ENCODE assay signal across 10 cellular contexts in genomic region chr11:94648789-94649188, GRCh38.
DNase-seq lines count a peak whose midpoint lies in the region; TF ChIP-seq lines count a peak whose summit lies in the region.
"Had no signal": no experiment of that assay in that cellular context is flagged by ENCODE, and none has a peak within 500 bp of the region (broad histone marks: within the 10 kb centered on the region; RNA-seq: fewer than 3 reads in every experiment).

No MANE protein-coding gene starts in this region.

- no CpG with 5 or more reads among the region's 2 CpGs for WGBS in H9 (ENCODE audit: extremely low coverage, insufficient read length, low lambda C conversion rate)
- WGBS in HUES64: 75% methylated on average over 2 of the region's 2 CpGs
- no CpG with 5 or more reads among the region's 2 CpGs for WGBS in trophoblast cell (ENCODE audit: extremely low coverage, insufficient coverage, insufficient read length)
- WGBS in sigmoid colon, 2 donors: 73 to 80% methylated on average over 2 of the region's 2 CpGs

- peaks cover 2% of the 10 kb centered on the region; the same call in 1 of the 2 replicates for H3K27me3 Mint-ChIP-seq in H9 (ENCODE audit: low read depth)

- no peak overlapping the region for H4K8ac ChIP-seq in H9 (replicated peaks; ENCODE audit: insufficient read length, low read depth, low read length)
- no peak overlapping the region for H4K8ac ChIP-seq in trophoblast cell (ENCODE audit: low read depth, low read length)

- no peaks in the 10 kb centered on the region for H3K23me2 ChIP-seq in H9 (ENCODE audit: insufficient read length, low read depth, low read length, poor library complexity, severe bottlenecking)

- no peak overlapping the region for H4K91ac ChIP-seq in H9 (ENCODE audit: insufficient read length, low read depth, low read length)
- H4K91ac ChIP-seq in trophoblast cell (ENCODE audit: low read depth, low read length): no peak overlapping the region

- H3K18ac ChIP-seq in H9 (ENCODE audit: insufficient read length, low read depth, low read length): no peak overlapping the region
- H3K18ac ChIP-seq in trophoblast cell (ENCODE audit: low read length): no peak overlapping the region

- H3K14ac ChIP-seq in H9 (ENCODE audit: insufficient read depth, low read length) (no peak overlapping the region), trophoblast cell (ENCODE audit: low read length) (no peak overlapping the region)

- H3K9me3 ChIP-seq in H9 (ENCODE audit: control insufficient read depth, low read depth, low read length) (no peaks in the 10 kb centered on the region), HUES64 (ENCODE audit: insufficient read depth, low read depth, low read length) (no peaks in the 10 kb centered on the region), iPS-20b (ENCODE audit: insufficient read depth, low read depth, low read length) (no peaks in the 10 kb centered on the region), trophoblast cell (ENCODE audit: insufficient read depth, low read depth, low read length) (no peaks in the 10 kb centered on the region), sigmoid colon (no peaks in the 10 kb centered on the region)
- H3K9me3 ChIP-seq: A549 had no signal

- H3T11ph ChIP-seq in H9 (ENCODE audit: low read length): no peak overlapping the region

- H3K36me3 Mint-ChIP-seq in H9 (ENCODE audit: insufficient read depth in 1 of 3, low read depth in 3 of 3): peaks cover 4 to 31% (median 18%) of the 10 kb centered on the region in 3 experiments; a peak in 6 of 7 replicates

- H3K79me2 ChIP-seq in H9 (ENCODE audit: insufficient read depth, low read length) (peaks cover 16% of the 10 kb centered on the region; the same call in 1 of the 2 replicates), trophoblast cell (ENCODE audit: control insufficient read depth, insufficient read depth, low read length, poor library complexity) (peaks cover 1% of the 10 kb centered on the region)

- TF ChIP-seq CTCF in H9 (conservative IDR thresholded peaks at IDR 0.05) (no peak), sigmoid colon (IDR thresholded peaks at IDR 0.05) (no peak)

- peaks cover 55 to 84% of the 10 kb centered on the region in 2 experiments for H3K4me1 Mint-ChIP-seq in H9

- no peak overlapping the region for H2BK5ac ChIP-seq in H9 (ENCODE audit: insufficient read length, low read length)
- no peak overlapping the region for H2BK5ac ChIP-seq in trophoblast cell (ENCODE audit: low read depth, low read length, poor library complexity)

- H2AK5ac ChIP-seq in H9 (ENCODE audit: insufficient read length, low read length) (peak overlapping the region; percentile 81), trophoblast cell (ENCODE audit: low read length) (no peak overlapping the region)

- no peak overlapping the region for H2BK120ac ChIP-seq in H9 (ENCODE audit: low read depth, low read length, poor library complexity, severe bottlenecking)
- H2BK120ac ChIP-seq in trophoblast cell (ENCODE audit: insufficient read depth, low read length, poor library complexity): no peak overlapping the region

- H3K9ac ChIP-seq in H9 (ENCODE audit: extremely low read depth, insufficient read length, low read length) (peak overlapping the region; percentile 62), HUES64 (ENCODE audit: low read depth, low read length) (peak overlapping the region; percentile 32; the same call in 1 of the 2 replicates), iPS-20b (ENCODE audit: low read depth, low read length) (peak overlapping the region; percentile 17; the same call in 1 of the 2 replicates), trophoblast cell (ENCODE audit: low read length) (no peak overlapping the region)

- H2AFZ ChIP-seq in H9 (ENCODE audit: low read length): no peak overlapping the region
- no peak overlapping the region for H2AFZ ChIP-seq in trophoblast cell (ENCODE audit: insufficient read depth, low read length, poor library complexity)

- H4K12ac ChIP-seq in trophoblast cell (ENCODE audit: low read depth, low read length): no peak overlapping the region

- no peak overlapping the region for H2BK12ac ChIP-seq in H9 (ENCODE audit: insufficient read length, low read depth, low read length)
- H2BK12ac ChIP-seq in trophoblast cell (ENCODE audit: low read length): no peak overlapping the region

- TF ChIP-seq POLR2A in sigmoid colon (IDR thresholded peaks at IDR 0.05): no peak

- H3K27ac ChIP-seq in H9 (ENCODE audit: insufficient read length, low read depth, low read length) (peak overlapping the region; percentile 98), HUES64 (ENCODE audit: low read depth, low read length) (peak overlapping the region; percentile 83), iPS-20b (ENCODE audit: low read length) (peak overlapping the region; percentile 3), trophoblast cell (ENCODE audit: low read depth, low read length) (peak overlapping the region; percentile 33), sigmoid colon (no peak overlapping the region)
- H3K27ac ChIP-seq: A549 had no signal

- peak overlapping the region; percentile 21; the same call in 1 of the 2 replicates for H3K4me3 ChIP-seq in HUES64 (ENCODE audit: low read length)
- H3K4me3 ChIP-seq in iPS-20b (ENCODE audit: low read length): peak overlapping the region; percentile 1; the same call in 1 of the 2 replicates
- no peak overlapping the region for H3K4me3 ChIP-seq in trophoblast cell (ENCODE audit: low read depth, low read length)
- no peak overlapping the region for H3K4me3 ChIP-seq in sigmoid colon
- H3K4me3 ChIP-seq: A549 had no signal

- DNase-seq in H9 (no peak), trophoblast cell (no peak), sigmoid colon (no peak), cortex of kidney (lab: John Stamatoyannopoulos, UW) (no peak)
- no peak for DNase-seq in activated CD4-positive, CD25-positive, alpha-beta regulatory T cell treated with anti-CD3 and anti-CD28 coated beads, Interleukin-2, amount 50 U/mL, for 72 hours
- DNase-seq: DMS53, IMR-90 had no signal

- no peak for TF ChIP-seq EP300 in sigmoid colon (IDR thresholded peaks at IDR 0.05)

- no peak overlapping the region for H3K4ac ChIP-seq in H9 (ENCODE audit: low read depth, low read length)
- H3K4ac ChIP-seq in trophoblast cell (ENCODE audit: low read depth, low read length): no peak overlapping the region

- no peak overlapping the region for H3K56ac ChIP-seq in H9 (ENCODE audit: insufficient read length, low read depth, low read length)

- peak overlapping the region; percentile 72 for H3K4me2 ChIP-seq in H9 (ENCODE audit: insufficient read depth, insufficient read length, low read length)
- no peak overlapping the region for H3K4me2 ChIP-seq in trophoblast cell (ENCODE audit: low read length)
- H3K4me2 ChIP-seq: A549 had no signal

- H3K79me1 ChIP-seq in H9 (ENCODE audit: insufficient read depth, low read depth, low read length, poor library complexity, severe bottlenecking) (no peaks in the 10 kb centered on the region), trophoblast cell (ENCODE audit: low read length) (peaks cover 7% of the 10 kb centered on the region)

- no peaks in the 10 kb centered on the region for H4K20me1 ChIP-seq in H9 (ENCODE audit: control insufficient read depth, insufficient read depth, insufficient read length)

- H3K23ac ChIP-seq in H9 (ENCODE audit: insufficient read length, low read depth, low read length) (no peak overlapping the region), trophoblast cell (ENCODE audit: low read length) (no peak overlapping the region)

- H3K27ac Mint-ChIP-seq in H9: peak overlapping the region in 1 of 3 experiments; percentile 85; a peak in 4 of 7 replicates

- peak overlapping the region in 1 of 2 experiments; percentile 46; a peak in 2 of 5 replicates for H3K4me3 Mint-ChIP-seq in H9

- intact Hi-C loops in sigmoid colon (cut with DNase I): no loop called here

- H2BK20ac ChIP-seq in H9 (ENCODE audit: low read depth, low read length, poor library complexity, severe bottlenecking): no peak overlapping the region

- H3K36me3 ChIP-seq in HUES64 (ENCODE audit: insufficient read depth, low read length) (peaks cover 30% of the 10 kb centered on the region), iPS-20b (ENCODE audit: insufficient read depth, low read depth, low read length) (peaks cover 28% of the 10 kb centered on the region), trophoblast cell (ENCODE audit: control insufficient read depth in 1 of 2, insufficient read depth in 2 of 2, low read length in 2 of 2) (no peaks in the 10 kb centered on the region), sigmoid colon (no peaks in the 10 kb centered on the region)

- H3K4me1 ChIP-seq in H9 (ENCODE audit: insufficient read depth, low read length) (peaks cover 11% of the 10 kb centered on the region), HUES64 (ENCODE audit: insufficient read depth, low read length) (peaks cover 41% of the 10 kb centered on the region), iPS-20b (ENCODE audit: insufficient read depth, low read length) (peaks cover 33% of the 10 kb centered on the region; the same call in 1 of the 2 replicates), trophoblast cell (ENCODE audit: control insufficient read depth in 1 of 2, insufficient read depth in 2 of 2, low read length in 2 of 2) (peaks cover 6 to 10% of the 10 kb centered on the region in 2 experiments), sigmoid colon (no peaks in the 10 kb centered on the region)
- H3K4me1 ChIP-seq: A549 had no signal

- no peaks in the 10 kb centered on the region; a peak in 1 of 5 replicates for H3K9me3 Mint-ChIP-seq in H9

- H2BK15ac ChIP-seq in H9 (ENCODE audit: low read depth, low read length): no peak overlapping the region

- H4K5ac ChIP-seq in H9 (ENCODE audit: insufficient read length, low read depth, low read length): no peak overlapping the region

- H3K27me3 ChIP-seq in H9 (ENCODE audit: insufficient read depth, low read length) (no peaks in the 10 kb centered on the region), HUES64 (ENCODE audit: insufficient read depth, low read length) (no peaks in the 10 kb centered on the region), iPS-20b (ENCODE audit: insufficient read depth, low read length) (no peaks in the 10 kb centered on the region), trophoblast cell (ENCODE audit: insufficient read depth, low read length) (no peaks in the 10 kb centered on the region), sigmoid colon (no peaks in the 10 kb centered on the region)

Comparison
In these comparisons a context has a peak if more than half of its experiments do, and no peak if none do; other contexts are left out.
1. H3K27ac ChIP-seq: peak in H9 (single experiment), HUES64 (single experiment), iPS-20b (single experiment) and trophoblast cell (single experiment); none in sigmoid colon (0 of 4).
2. H3K4me3 ChIP-seq: peak in HUES64 (single experiment) and iPS-20b (single experiment); none in trophoblast cell (single experiment) and sigmoid colon (0 of 4).